Comparison of ENCODE assay signal across 8 cellular contexts in genomic region chrX:150772150-150772970, GRCh38.
A peak's percentile ranks its signal among the peaks of the same experiment; 100 is the strongest.
DNase-seq lines count a peak whose midpoint lies in the region; ATAC-seq and TF ChIP-seq lines count a peak whose summit lies in the region.

No MANE protein-coding gene starts in this region.

- no peak overlapping the region for H3K27ac ChIP-seq in RWPE1

- peak; percentile 81 for ATAC-seq in GM21423 (IDR thresholded peaks at IDR 0.05; ENCODE audit: unreplicated experiment)

- POLR2A ChIA-PET in RWPE1 (lab: Yijun Ruan, JAX; ENCODE audit: low non-redundant PET) = no interaction called here

- DNase-seq in D341Med (ENCODE audit: low spot score) (peak; percentile 84), Kasumi-1 (lab: John Stamatoyannopoulos, UW) (peak; percentile 20 to 22), RWPE1 (ENCODE audit: low spot score) (peak; percentile 63), globus pallidus (ENCODE audit: low spot score) (peak; percentile 59), pons (ENCODE audit: low spot score) (peak; percentile 57), ureter (ENCODE audit: low spot score) (peak; percentile 73)
- peak; percentile 89 for DNase-seq in activated effector memory CD4-positive, alpha-beta T cell treated with anti-CD3 and anti-CD28 coated beads, Interleukin-2, amount 50 U/mL, for 16 hours

- CTCF ChIA-PET in RWPE1 (lab: Yijun Ruan, JAX) = interaction anchor here (0.6 to 3.3 kb wide), 14 partner anchors 9 to 324 kb away, joined by 3 to 49 read pairs (median 3); no protein-coding TSS in a partner anchor

- TF ChIP-seq CTCF in RWPE1 (conservative IDR thresholded peaks at IDR 0.05; ENCODE audit: low read depth) = peak; percentile 72

Comparison
In these comparisons a context has a peak if more than half of its experiments do, and no peak if none do; other contexts are left out.
1. DNase-seq: peak in every context shown above with its lines; median percentile 89 in activated effector memory CD4-positive, alpha-beta T cell treated with anti-CD3 and anti-CD28 coated beads, Interleukin-2, amount 50 U/mL, for 16 hours; 84 in D341Med; 73 in ureter; 63 in RWPE1; 59 in globus pallidus; 57 in pons; 21 in Kasumi-1.